8 cellular contexts compared by ENCODE assay signal in the genomic region with DNA sequence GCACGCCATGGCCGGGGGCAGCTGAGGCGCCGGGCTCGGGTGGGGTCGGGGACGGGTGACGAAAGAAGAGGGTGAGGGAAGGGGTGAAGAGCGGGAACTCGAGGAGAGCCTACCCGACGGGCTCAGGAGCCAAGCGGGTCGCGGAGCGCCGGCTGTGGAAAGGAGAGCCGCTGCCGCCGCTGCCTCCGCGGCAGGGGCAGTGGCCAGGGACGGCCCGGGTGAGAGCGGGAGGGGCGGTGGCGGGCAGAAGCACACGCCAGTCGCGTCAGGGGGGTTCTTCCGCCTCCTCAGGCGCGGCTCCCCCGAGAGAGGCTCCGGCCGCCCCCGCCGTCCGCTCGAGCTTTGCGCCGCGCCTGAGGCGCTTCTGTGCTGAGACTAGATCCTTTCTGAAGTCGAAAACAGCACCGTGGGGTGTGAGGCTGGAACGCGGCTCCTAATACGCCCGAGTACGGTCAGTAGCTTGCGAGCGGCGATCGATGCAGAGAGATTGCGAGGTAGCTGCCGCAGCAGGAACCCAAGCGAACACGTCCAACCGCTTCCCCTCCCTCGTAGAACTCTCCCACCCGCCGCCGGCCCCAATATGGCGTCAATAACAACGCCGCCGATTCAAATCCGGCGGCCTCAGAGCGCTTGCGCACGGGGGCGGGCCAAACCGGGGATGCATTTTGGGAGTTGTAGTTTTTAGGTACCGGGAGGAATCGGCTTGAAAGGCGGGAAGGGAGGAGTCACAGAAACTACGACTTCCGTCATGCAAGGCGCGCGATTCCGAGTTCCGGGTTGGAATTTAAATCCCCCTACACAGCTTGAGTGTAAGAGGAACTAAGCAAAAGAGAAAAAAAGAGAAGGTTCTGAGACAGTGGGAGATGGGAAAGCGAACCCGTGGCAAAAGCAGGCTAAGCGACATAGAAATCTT. TPM values are rescaled to one million over a fixed set of nuclear protein-coding genes. Genes with fewer than 3 reads are reported as not detected.
A peak's percentile ranks its signal among the peaks of the same experiment; 100 is the strongest.
DNase-seq lines count a peak whose midpoint lies in the region; ATAC-seq and TF ChIP-seq lines count a peak whose summit lies in the region.

Gene AKIRIN2 (minus strand): TSS at position 558 of the 913 bp plus-strand sequence. CDS start 549 bp downstream, at position 9.

- H3K79me2 ChIP-seq in Karpas-422 (ENCODE audit: low read length): peaks cover 51% of the 10 kb centered on the region

- H3K4me3 ChIP-seq in Karpas-422 (ENCODE audit: low read length) (peak within 1 kb of the TSS; percentile 97), esophagus muscularis mucosa (peak within 1 kb of the TSS; percentile 82 to 99 (median 94)), muscle layer of duodenum (ENCODE audit: low read depth in 1 of 2, low read length in 2 of 2) (peak within 1 kb of the TSS; percentile 85 to 99)

- H3K4me2 ChIP-seq in Karpas-422 (ENCODE audit: low read depth, low read length, poor library complexity, severe bottlenecking): peak within 1 kb of the TSS; percentile 90

- peak within 1 kb of the TSS; percentile 98 for H3K9ac ChIP-seq in Karpas-422 (ENCODE audit: low read length)

- intact Hi-C loops in esophagus muscularis mucosa (cut with DNase I): no loop called here

- peak; percentile 65 for ATAC-seq in GM21825 (IDR thresholded peaks at IDR 0.05; ENCODE audit: unreplicated experiment)

- no peaks in the 10 kb centered on the region for H3K9me3 ChIP-seq in Karpas-422 (ENCODE audit: low read length)
- H3K9me3 ChIP-seq in esophagus muscularis mucosa: no peaks in the 10 kb centered on the region
- H3K9me3 ChIP-seq in muscle layer of duodenum (ENCODE audit: control insufficient read depth in 1 of 2, low read length in 2 of 2): no peaks in the 10 kb centered on the region

- no peaks in the 10 kb centered on the region for H3K9me2 ChIP-seq in Karpas-422 (replicated peaks; ENCODE audit: insufficient read depth, low read length)

- peak; percentile 94 for TF ChIP-seq POLR2A in esophagus muscularis mucosa (IDR thresholded peaks at IDR 0.05; ENCODE audit: low read depth)

- DNase-seq in DMS79 treated with DMSO at 0.1 percent for 48 hours (lab: John Stamatoyannopoulos, UW) (peak; percentile 98), Karpas-422 (peak; percentile 100), RKO (ENCODE audit: low spot score) (peak; percentile 99), activated T-helper 1 cell treated with Interleukin-2 at 50 U/mL for 16 hours (ENCODE audit: low read depth) (peak; percentile 95), esophagus muscularis mucosa (ENCODE audit: extremely low spot score) (peak; percentile 99)
- DNase-seq in stimulated activated CD8-positive, alpha-beta memory T cell treated with anti-CD3 and anti-CD28 coated beads, Interleukin-7, amount 100 ng/mL, for 4 hours (ENCODE audit: low read depth in 2 of 2): peak; percentile 92 to 96

- no peak for TF ChIP-seq CTCF in esophagus muscularis mucosa (IDR thresholded peaks at IDR 0.05)

- 2% methylated on average over 28 of the region's 88 CpGs for WGBS in esophagus muscularis mucosa

- H2AFZ ChIP-seq in Karpas-422 (ENCODE audit: low read length): peak within 1 kb of the TSS; percentile 18

- H3K27me3 ChIP-seq in Karpas-422 (ENCODE audit: low read length): no peaks in the 10 kb centered on the region
- no peaks in the 10 kb centered on the region for H3K27me3 ChIP-seq in esophagus muscularis mucosa
- H3K27me3 ChIP-seq in muscle layer of duodenum (ENCODE audit: low read depth, low read length): no peaks in the 10 kb centered on the region

- H3K4me1 ChIP-seq in Karpas-422 (ENCODE audit: low read length) (peaks cover 49% of the 10 kb centered on the region), esophagus muscularis mucosa (peaks cover 28 to 34% (median 30%) of the 10 kb centered on the region in 4 donors), muscle layer of duodenum (ENCODE audit: control insufficient read depth in 1 of 2, insufficient read depth in 2 of 2, low read length in 2 of 2) (peaks cover 9 to 15% of the 10 kb centered on the region in 2 donors)

- no peak for TF ChIP-seq EP300 in esophagus muscularis mucosa (IDR thresholded peaks at IDR 0.05)

- peaks cover 42% of the 10 kb centered on the region for H4K20me1 ChIP-seq in Karpas-422 (ENCODE audit: insufficient read depth, low read depth, low read length)

- H3K36me3 ChIP-seq in Karpas-422 (ENCODE audit: insufficient read depth, low read length) (peaks cover 24% of the 10 kb centered on the region), esophagus muscularis mucosa (no peaks in the 10 kb centered on the region), muscle layer of duodenum (ENCODE audit: control insufficient read depth in 1 of 2, insufficient read depth in 2 of 2, low read length in 2 of 2) (peaks cover 0 to 16% of the 10 kb centered on the region in 2 donors)

- H3K27ac ChIP-seq in Karpas-422 (ENCODE audit: low read length) (peak within 1 kb of the TSS; percentile 89), esophagus muscularis mucosa (replicated peaks in 1 of 4) (peak within 1 kb of the TSS; percentile 92 to 99 (median 98)), muscle layer of duodenum (ENCODE audit: low read length) (peak within 1 kb of the TSS; percentile 99)

RNA-seq across cellular contexts. Expression of gene AKIRIN2, which starts in this region (rescaled TPM):
- 47.0 and 50.1 TPM in 2 replicates for total RNA-seq in Karpas-422 (2014; rRNA removed; shearing (Covaris generic); ENCODE audit: low replicate concordance)
- 10 to 100 TPM; 17.4 to 24.0 (median 21.7) TPM for total RNA-seq in esophagus muscularis mucosa

Comparison
In these comparisons a context has a peak if more than half of its experiments do, and no peak if none do; other contexts are left out.
1. Peak in every context shown above with its lines: DNase-seq, ATAC-seq, H3K4me3 ChIP-seq and H3K27ac ChIP-seq.